8 cellular contexts compared by ENCODE assay signal in the genomic region with DNA sequence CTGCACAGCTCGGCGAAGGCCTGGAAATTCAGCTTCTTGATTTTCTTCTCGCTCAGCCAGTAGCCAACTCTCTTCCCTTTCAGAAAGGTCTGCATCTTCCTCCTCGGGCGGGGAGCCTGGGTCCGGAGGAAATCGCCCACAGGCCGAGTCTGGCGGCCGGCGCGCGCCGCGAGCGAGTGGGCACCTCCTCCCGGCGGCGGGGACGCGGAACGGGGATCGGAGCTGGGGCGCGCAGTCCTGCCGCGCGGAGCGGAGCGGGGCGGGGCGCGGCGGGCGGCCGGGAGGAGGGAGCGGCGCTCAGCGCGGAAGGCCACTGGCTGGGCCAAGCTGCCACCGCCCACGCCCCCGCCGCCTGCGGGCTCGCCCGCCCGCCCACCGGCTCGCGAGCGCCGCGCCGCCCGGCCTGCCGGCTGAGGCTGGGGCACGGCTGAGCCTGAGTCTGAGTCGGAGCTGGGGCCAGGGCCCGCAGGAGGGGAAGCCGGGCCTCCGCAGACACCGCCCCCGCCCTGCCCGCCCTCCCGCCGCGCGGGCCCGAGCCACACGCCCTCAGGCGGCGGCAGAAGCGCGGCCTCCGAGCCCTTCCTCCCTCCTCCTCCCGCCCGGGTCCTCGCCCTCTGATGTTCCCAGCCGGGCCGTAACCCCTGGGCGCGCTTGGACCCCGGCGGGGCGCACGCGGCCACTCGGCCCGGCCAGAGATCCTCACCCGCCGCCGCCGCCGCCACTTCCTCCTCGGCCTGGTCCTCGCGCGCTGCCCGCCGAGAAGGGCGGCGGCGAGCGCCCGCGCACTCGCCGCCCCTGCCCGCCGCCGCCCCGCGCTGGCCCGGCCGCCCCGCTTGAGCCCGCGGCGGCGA. TPM values are rescaled to one million over a fixed set of nuclear protein-coding genes. Genes with fewer than 3 reads are reported as not detected.
DNase-seq lines count a peak whose midpoint lies in the region; ATAC-seq, FAIRE-seq and TF ChIP-seq lines count a peak whose summit lies in the region.

No MANE protein-coding gene starts in this region.

- H3K4me3 ChIP-seq in HL-60 (replicated peaks; ENCODE audit: insufficient read depth, low read length) = peak overlapping the region; percentile 80
- peak overlapping the region; percentile 43 to 62 (median 59) for H3K4me3 ChIP-seq in endothelial cell of umbilical vein (replicated peaks in 1 of 3; ENCODE audit: insufficient read depth in 1 of 3, low read depth in 1 of 3, low read length in 3 of 3)
- peak overlapping the region; percentile 74 for H3K4me3 ChIP-seq in mononuclear cell (ENCODE audit: low read length)

- POLR2A ChIA-PET in endothelial cell of umbilical vein (lab: Charles Lee) = interaction anchor here (1.7 kb wide), 1 partner anchor 70 kb away, joined by 4 read pairs; the partner anchor contains the start of genes LYSET and MOAP1

- peak overlapping the region; percentile 81 for H2AFZ ChIP-seq in endothelial cell of umbilical vein (ENCODE audit: low read depth, low read length)

- intact Hi-C loops in endothelial cell of umbilical vein (cut with micrococcal nuclease) = loop anchor here (1.0 to 10.0 kb wide), 6 partner anchors 65 to 777 kb away; partner anchors contain the start of genes BTBD7 and LGMN

- peak; percentile 79 for ATAC-seq in GM19467 (IDR thresholded peaks at IDR 0.05; ENCODE audit: unreplicated experiment)

- no peaks in the 10 kb centered on the region for H4K20me1 ChIP-seq in endothelial cell of umbilical vein (replicated peaks; ENCODE audit: control insufficient read depth, extremely low read depth, insufficient read depth, low read length)

- CTCF ChIA-PET in endothelial cell of umbilical vein (lab: Charles Lee) = interaction anchor here (0.8 to 4.1 kb wide), 20 partner anchors 8 to 825 kb away, joined by 3 to 121 read pairs (median 6); partner anchors contain the start of genes GON7, LYSET, MOAP1 and UBR7

- peaks cover 12% of the 10 kb centered on the region for H3K4me1 ChIP-seq in endothelial cell of umbilical vein (ENCODE audit: control insufficient read depth, extremely low read depth, insufficient read depth, low read length)
- peaks cover 61% of the 10 kb centered on the region for H3K4me1 ChIP-seq in mononuclear cell (ENCODE audit: insufficient read depth, low read length)

- H3K9me3 ChIP-seq in endothelial cell of umbilical vein (replicated peaks; ENCODE audit: control insufficient read depth, insufficient read depth, low read length) (no peaks in the 10 kb centered on the region), mononuclear cell (ENCODE audit: low read depth, low read length) (no peaks in the 10 kb centered on the region)

- H3K36me3 ChIP-seq in endothelial cell of umbilical vein (ENCODE audit: control insufficient read depth in 2 of 2, extremely low read depth in 1 of 2, insufficient read depth in 2 of 2, low read length in 2 of 2) = no peaks in the 10 kb centered on the region

- H3K9ac ChIP-seq in endothelial cell of umbilical vein (replicated peaks; ENCODE audit: extremely low read depth, insufficient read depth, low read length) = peak overlapping the region; percentile 86

- no TSS peak for BruUV-seq in endothelial cell of umbilical vein (replicated peaks; lab: Mats Ljungman, UMichigan)

- TF ChIP-seq POLR2A in endothelial cell of umbilical vein (IDR thresholded peaks at IDR 0.05; ENCODE audit: low read depth, low read length) = no peak

- H3K79me2 ChIP-seq in endothelial cell of umbilical vein (ENCODE audit: control insufficient read depth, insufficient read depth, low read length) = peaks cover 4% of the 10 kb centered on the region

- TF ChIP-seq CTCF in HL-60 (IDR thresholded peaks at IDR 0.05; ENCODE audit: insufficient read depth, low read length) (no peak), endothelial cell of umbilical vein (IDR thresholded peaks at IDR 0.05; ENCODE audit: extremely low read depth in 1 of 2, insufficient read depth in 1 of 2, low read depth in 1 of 2, low read length in 2 of 2) (no peak)

- H3K9me1 ChIP-seq in endothelial cell of umbilical vein (replicated peaks; ENCODE audit: control insufficient read depth, extremely low read depth, insufficient read depth, low read length) = no peaks in the 10 kb centered on the region

- dilution Hi-C loops in endothelial cell of umbilical vein (cut with MboI; ENCODE audit: extremely low pct_ligation_motif_present, low sequenced_read_pairs) = no loop called here

- peak overlapping the region; percentile 66 for H3K27ac ChIP-seq in HL-60 (replicated peaks)
- no peak overlapping the region for H3K27ac ChIP-seq in endothelial cell of umbilical vein (ENCODE audit: insufficient read depth, low read depth, low read length)

- H3K27me3 ChIP-seq in HL-60 (ENCODE audit: insufficient read depth, poor library complexity, severe bottlenecking) = no peaks in the 10 kb centered on the region
- no peaks in the 10 kb centered on the region for H3K27me3 ChIP-seq in endothelial cell of umbilical vein (ENCODE audit: control insufficient read depth in 2 of 2, insufficient read depth in 2 of 2, low read length in 2 of 2)
- no peaks in the 10 kb centered on the region for H3K27me3 ChIP-seq in mononuclear cell (ENCODE audit: insufficient read depth, low read length)

- DNase-seq in CMK (ENCODE audit: low read depth) (peak; percentile 54), HL-60 (ENCODE audit: low read depth in 1 of 2, low spot score in 1 of 2) (peak; percentile 59 to 83), NOMO-1 treated with DMSO at 0.1 percent for 48 hours (lab: John Stamatoyannopoulos, UW; ENCODE audit: unreplicated experiment) (peak; percentile 86), endothelial cell of umbilical vein (ENCODE audit: low read depth, low spot score) (peak; percentile 83)
- peak; percentile 52 for DNase-seq in activated CD8-positive, alpha-beta memory T cell treated with anti-CD3 and anti-CD28 coated beads, Interleukin-2, amount 50 U/mL, for 24 hours (ENCODE audit: extremely low read depth)
- DNase-seq in stimulated activated CD8-positive, alpha-beta memory T cell treated with anti-CD3 and anti-CD28 coated beads, Interleukin-2, amount 100 ng/mL, for 48 hours (ENCODE audit: low read depth in 2 of 2) = peak; percentile 82 to 92

- peak; percentile 90 for FAIRE-seq in endothelial cell of umbilical vein (lab: Jason Lieb, UNC)

- peak overlapping the region; percentile 9 for H3K4me2 ChIP-seq in endothelial cell of umbilical vein (ENCODE audit: insufficient read depth, low read length)

TF ChIP-seq in endothelial cell of umbilical vein, 7 proteins besides CTCF, POLR2A, EP300 and RAD21:
- TF ChIP-seq MYC (IDR thresholded peaks at IDR 0.05; ENCODE audit: low read depth, low read length) (no peak), POLR2AphosphoS5 (IDR thresholded peaks at IDR 0.05; ENCODE audit: insufficient read depth, low read depth, low read length) (peak; percentile 18), JUN (IDR thresholded peaks at IDR 0.05; ENCODE audit: borderline replicate concordance, insufficient read depth, insufficient read length, low read depth) (no peak)

RNA-seq across cellular contexts. Expression of gene ITPK1, which starts 0.4 kb away (rescaled TPM):
- total RNA-seq in endothelial cell of umbilical vein (38.9 and 51.8 TPM in 2 replicates), mononuclear cell (35.9 TPM)
- 39.6 and 44.2 TPM in 2 replicates for polyA plus RNA-seq in endothelial cell of umbilical vein
- 43.6 and 45.8 TPM in 2 replicates for polyA plus RNA-seq in endothelial cell of umbilical vein (2011; cell fraction: cytosol; rRNA removed)
- 44.9 and 45.1 TPM in 2 replicates for polyA plus RNA-seq in endothelial cell of umbilical vein (2011; cell fraction: nucleus; rRNA removed)
- polyA plus RNA-seq in endothelial cell of umbilical vein (2012) = 32.8 and 34.1 TPM in 2 replicates
- polyA minus RNA-seq in endothelial cell of umbilical vein = 87.6 and 93.9 TPM in 2 replicates
- polyA minus RNA-seq in endothelial cell of umbilical vein (2011; cell fraction: cytosol; rRNA and poly(A)+ RNA removed) = 75.1 TPM
- 15.7 and 17.3 TPM in 2 replicates for polyA minus RNA-seq in endothelial cell of umbilical vein (2011; cell fraction: nucleus; rRNA and poly(A)+ RNA removed)
